In genomic region chr11:78334109-78334508, GRCh38 we compare ENCODE assay signal across 21 cellular contexts.
"Had no signal": no experiment of that assay in that cellular context is flagged by ENCODE, and none has a peak within 500 bp of the region (broad histone marks: within the 10 kb centered on the region; RNA-seq: fewer than 3 reads in every experiment).

No MANE protein-coding gene starts in this region.

- H3K27me3 ChIP-seq: SJSA1 had no signal

- DNase-seq: Kasumi-1, KG1, MM.1S, NCI-H1092 treated with DMSO at 0.1 percent for 48 hours, NCI-H1436, NCI-H187, NCI-H2029, NCI-H2081 treated with DMSO at 0.1 percent for 48 hours, NCI-H2171, NCI-H226, NCI-H446, NCI-H510A, NCI-H524 treated with DMSO at 0.1 percent for 48 hours, NCI-H69, NCI-H774, Right ventricle myocardium superior, RPMI8226, SIG-M5 had no signal

- H3K4me1 ChIP-seq: SJSA1 had no signal

- H3K4me3 ChIP-seq: SJSA1, SK-N-MC had no signal

- FAIRE-seq: RCC 7860 had no signal

- H3K27ac ChIP-seq: SJSA1, SK-N-MC had no signal

- H3K9me3 ChIP-seq: SJSA1 had no signal

- H3K36me3 ChIP-seq: SJSA1 had no signal
